8 cellular contexts compared by ENCODE assay signal in genomic region chr16:29664133-29664912, GRCh38. TPM values are rescaled to one million over a fixed set of nuclear protein-coding genes. Genes with fewer than 3 reads are reported as not detected.
DNase-seq lines count a peak whose midpoint lies in the region; ATAC-seq and TF ChIP-seq lines count a peak whose summit lies in the region.

No MANE protein-coding gene starts in this region.

- H3K27me3 ChIP-seq in duodenal mucosa (ENCODE audit: control insufficient read depth in 1 of 2, insufficient read depth in 2 of 2, low read length in 2 of 2) (no peaks in the 10 kb centered on the region), spleen (replicated peaks in 1 of 7) (no peaks in the 10 kb centered on the region)

- H3K27ac ChIP-seq in duodenal mucosa (ENCODE audit: low read depth, low read length) (no peak overlapping the region), spleen (peak overlapping the region; percentile 2 to 89 (median 62))

- TF ChIP-seq POLR2A in spleen (IDR thresholded peaks at IDR 0.05): no peak

- intact Hi-C loops in spleen (cut with DNase I; ENCODE audit: low total_unique reads): no loop called here

- ATAC-seq in HG02840 (IDR thresholded peaks at IDR 0.05; ENCODE audit: low FRiP score, unreplicated experiment) (no peak), HG02588 (IDR thresholded peaks at IDR 0.05; ENCODE audit: unreplicated experiment) (no peak)

- 23 to 42% (median 35%) methylated on average over 6 to 33 of the region's 33 CpGs for WGBS in spleen, 5 donors

- TF ChIP-seq CTCF in GM12874 (IDR thresholded peaks at IDR 0.05; ENCODE audit: insufficient read depth, low read depth, low read length) (peak; percentile 34), spleen (IDR thresholded peaks at IDR 0.05 in 8 of 11, conservative IDR thresholded peaks at IDR 0.05 in 3 of 11) (no peak)

- POLR2A ChIA-PET in HEK293T (lab: Yijun Ruan, JAX): interaction anchor here (1.4 kb wide), 1 partner anchor 15 kb away, joined by 6 read pairs; the partner anchor contains the start of gene QPRT

- no peaks in the 10 kb centered on the region for H3K9me3 ChIP-seq in duodenal mucosa (ENCODE audit: control insufficient read depth in 1 of 2, low read length in 2 of 2)
- H3K9me3 ChIP-seq in spleen: no peaks in the 10 kb centered on the region

- H3K4me1 ChIP-seq in duodenal mucosa (ENCODE audit: control insufficient read depth in 1 of 2, insufficient read depth in 2 of 2, low read length in 2 of 2): peaks cover 12 to 22% of the 10 kb centered on the region in 2 donors
- H3K4me1 ChIP-seq in spleen: peaks cover 7 to 84% (median 69%) of the 10 kb centered on the region in 6 donors

- peak overlapping the region; percentile 9 to 42 for H3K9ac ChIP-seq in duodenal mucosa (ENCODE audit: low read depth in 1 of 2, low read length in 2 of 2)

- H3K4me3 ChIP-seq in duodenal mucosa (ENCODE audit: low read depth in 1 of 2, low read length in 2 of 2) (peak overlapping the region; percentile 46 to 66), spleen (peak overlapping the region; percentile 29 to 77 (median 50))

- CTCF ChIA-PET in HEK293T (lab: Yijun Ruan, JAX): no interaction called here

- peak; percentile 33 for DNase-seq in T-helper 9 cell
- DNase-seq in spleen: peak; percentile 89
- no peak for DNase-seq in HEK293T (ENCODE audit: extremely low spot score)
- no peak for DNase-seq in NCI-H748 (lab: John Stamatoyannopoulos, UW; ENCODE audit: unreplicated experiment)

- H3K36me3 ChIP-seq in duodenal mucosa (ENCODE audit: control insufficient read depth in 1 of 2, insufficient read depth in 2 of 2, low read length in 2 of 2) (no peaks in the 10 kb centered on the region), spleen (no peaks in the 10 kb centered on the region)

TF ChIP-seq in HEK293T, 16 proteins besides CTCF, POLR2A, EP300 and RAD21:
- no peak for TF ChIP-seq TARDBP (IDR thresholded peaks at IDR 0.05)
- no peak for TF ChIP-seq ZNF384 (IDR thresholded peaks at IDR 0.05)
- no peak for TF ChIP-seq ARNT (IDR thresholded peaks at IDR 0.05)
- TF ChIP-seq NFRKB (IDR thresholded peaks at IDR 0.05): no peak
- TF ChIP-seq BHLHE40 (IDR thresholded peaks at IDR 0.05; ENCODE audit: borderline replicate concordance): no peak
- no peak for TF ChIP-seq FOXA1 (IDR thresholded peaks at IDR 0.05)
- TF ChIP-seq CTBP1 (IDR thresholded peaks at IDR 0.05; ENCODE audit: borderline replicate concordance): no peak

RNA-seq across cellular contexts. Expression of gene SPN, which starts 1.3 kb away (rescaled TPM):
- 10 to 100 TPM; 21.6 to 46.4 (median 28.7) TPM for total RNA-seq in spleen
- 1 to 10 TPM; 3.9 to 9.1 (median 7.3) TPM for polyA plus RNA-seq in spleen

RNA-seq across cellular contexts. Expression of gene QPRT, which starts 14.7 kb away (rescaled TPM):
- 10 to 100 TPM in 6 of 7 donors, 1 to 10 TPM in 1; 8.8 to 37.2 (median 21.7) TPM for total RNA-seq in spleen
- polyA plus RNA-seq in spleen: 1 to 10 TPM; 3.3 to 8.0 (median 7.5) TPM

Comparison
In these comparisons a context has a peak if more than half of its experiments do, and no peak if none do; other contexts are left out.
1. DNase-seq: peak in T-helper 9 cell (single experiment) and spleen (single experiment); none in HEK293T (single experiment) and NCI-H748 (single experiment).